13 cellular contexts compared by ENCODE assay signal in the genomic region with DNA sequence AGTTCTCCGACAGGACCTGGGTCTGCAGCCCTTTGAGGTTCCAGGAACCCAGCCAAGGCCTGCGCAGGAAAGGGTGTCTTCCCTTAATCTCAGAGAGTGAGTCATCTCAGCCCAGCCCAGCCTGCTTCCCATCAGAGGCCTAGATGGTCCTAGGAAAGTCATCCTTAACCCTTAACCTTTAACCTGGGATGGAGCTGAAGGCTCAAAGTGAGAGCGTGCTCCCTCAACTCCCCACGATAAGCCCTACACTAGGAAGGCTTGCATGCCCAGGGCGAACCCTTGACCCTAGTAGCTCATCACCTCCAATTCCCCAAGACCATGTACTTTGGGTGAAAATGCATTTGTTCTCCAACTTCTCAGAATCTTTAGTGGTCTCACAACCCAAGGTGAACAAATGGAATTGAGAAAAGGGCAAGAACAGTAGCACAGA. TPM values are rescaled to one million over a fixed set of nuclear protein-coding genes. Genes with fewer than 3 reads are reported as not detected.
DNase-seq lines count a peak whose midpoint lies in the region; ATAC-seq, FAIRE-seq and TF ChIP-seq lines count a peak whose summit lies in the region.
"Had no signal": no experiment of that assay in that cellular context is flagged by ENCODE, and none has a peak within 500 bp of the region (broad histone marks: within the 10 kb centered on the region; RNA-seq: fewer than 3 reads in every experiment).

No MANE protein-coding gene starts in this region.

- POLR2A ChIA-PET in MCF 10A (lab: Yijun Ruan, JAX) (interaction anchor here (0.6 to 1.9 kb wide), 8 partner anchors 8 to 1417 kb away, joined by 3 to 9 read pairs (median 4); partner anchors contain the start of genes TMUB2 and UBTF), PC-3 (lab: Charles Lee; ENCODE audit: unreplicated experiment) (no interaction called here)

- H3K79me2 ChIP-seq in PC-3 (ENCODE audit: low read length), result peaks cover 10% of the 10 kb centered on the region

- no peaks in the 10 kb centered on the region for H3K27me3 ChIP-seq in breast epithelium
- H3K27me3 ChIP-seq in PC-3 (ENCODE audit: low read length), result no peaks in the 10 kb centered on the region
- H3K27me3 ChIP-seq in small intestine (ENCODE audit: control insufficient read depth in 2 of 2, insufficient read depth in 2 of 2, low read length in 2 of 2), result no peaks in the 10 kb centered on the region
- no peaks in the 10 kb centered on the region for H3K27me3 ChIP-seq in BE2C
- H3K27me3 ChIP-seq: BLaER1, transverse colon had no signal

- H3K4me2 ChIP-seq in PC-3 (ENCODE audit: low read length), result peak overlapping the region; percentile 4; the same call in 1 of the 2 replicates

- peaks cover 4% of the 10 kb centered on the region for H3F3A ChIP-seq in PC-3 (ENCODE audit: low read length, unreplicated experiment)

- no TSS peak for BruUV-seq in MCF 10A (replicated peaks; lab: Mats Ljungman, UMichigan)
- no TSS peak for BruUV-seq in PC-3 (replicated peaks; lab: Mats Ljungman, UMichigan)

- intact Hi-C loops in MCF 10A (cut with micrococcal nuclease) (no loop called here), breast epithelium (cut with DNase I; ENCODE audit: low total_unique reads) (no loop called here), PC-3 (cut with micrococcal nuclease) (no loop called here)
- intact Hi-C loops in dendritic cell treated with granulocyte-macrophage colony-stimulating factor and Interleukin-4, amounts not matched to agents 40 ng/mL and 50 ng/mL, for 4 days (cut with micrococcal nuclease), result loop anchor here (10.0 kb wide), 1 partner anchor 300 kb away; the partner anchor contains the start of gene GPATCH8

- WGBS in small intestine, 3 donors, result 30 to 53% (median 40%) methylated on average over 5 of the region's 5 CpGs

- H3K4me1 ChIP-seq in breast epithelium (no peaks in the 10 kb centered on the region), PC-3 (ENCODE audit: insufficient read depth, low read length) (peaks cover 44% of the 10 kb centered on the region), small intestine (ENCODE audit: control insufficient read depth in 2 of 2, insufficient read depth in 1 of 2, low read depth in 1 of 2, low read length in 1 of 2) (no peaks in the 10 kb centered on the region), BE2C (peaks cover 3% of the 10 kb centered on the region; the same call in 1 of the 2 replicates)

- CTCF ChIA-PET in MCF 10A (lab: Yijun Ruan, JAX), result interaction anchor here (0.6 to 1.8 kb wide), 5 partner anchors 9 to 105 kb away, joined by 3 to 22 read pairs (median 4); partner anchors contain the start of gene RUNDC3A
- CTCF ChIA-PET in PC-3 (lab: Charles Lee), result no interaction called here

- no peaks in the 10 kb centered on the region for H3K27me3 Mint-ChIP-seq in MCF 10A (ENCODE audit: insufficient read depth, unreplicated experiment)
- no peaks in the 10 kb centered on the region for H3K27me3 Mint-ChIP-seq in dendritic cell treated with granulocyte-macrophage colony-stimulating factor and Interleukin-4, amounts not matched to agents 40 ng/mL and 50 ng/mL, for 4 days

- peaks cover 50% of the 10 kb centered on the region for H3K4me1 Mint-ChIP-seq in MCF 10A (ENCODE audit: insufficient read depth, unreplicated experiment)
- H3K4me1 Mint-ChIP-seq in dendritic cell treated with granulocyte-macrophage colony-stimulating factor and Interleukin-4, amounts not matched to agents 40 ng/mL and 50 ng/mL, for 4 days (ENCODE audit: low read depth), result peaks cover 73% of the 10 kb centered on the region

- H3K9me3 ChIP-seq in breast epithelium (no peaks in the 10 kb centered on the region), PC-3 (ENCODE audit: low read length) (no peaks in the 10 kb centered on the region), small intestine (ENCODE audit: control insufficient read depth, low read depth) (no peaks in the 10 kb centered on the region), BE2C (no peaks in the 10 kb centered on the region)
- H3K9me3 ChIP-seq: BLaER1, transverse colon had no signal

- no peak overlapping the region for H3K27ac Mint-ChIP-seq in MCF 10A (ENCODE audit: low read depth, unreplicated experiment)
- peak overlapping the region; percentile 71 for H3K27ac Mint-ChIP-seq in dendritic cell treated with granulocyte-macrophage colony-stimulating factor and Interleukin-4, amounts not matched to agents 40 ng/mL and 50 ng/mL, for 4 days

- peaks cover 46% of the 10 kb centered on the region for H3K36me3 Mint-ChIP-seq in MCF 10A (ENCODE audit: insufficient read depth, unreplicated experiment)
- peaks cover 46% of the 10 kb centered on the region for H3K36me3 Mint-ChIP-seq in dendritic cell treated with granulocyte-macrophage colony-stimulating factor and Interleukin-4, amounts not matched to agents 40 ng/mL and 50 ng/mL, for 4 days (ENCODE audit: low read depth)

- FAIRE-seq in small intestine (lab: Jason Lieb, UNC), result no peak

- H3K9me3 Mint-ChIP-seq in MCF 10A (ENCODE audit: unreplicated experiment), result no peaks in the 10 kb centered on the region
- no peaks in the 10 kb centered on the region for H3K9me3 Mint-ChIP-seq in dendritic cell treated with granulocyte-macrophage colony-stimulating factor and Interleukin-4, amounts not matched to agents 40 ng/mL and 50 ng/mL, for 4 days

- H3K9me2 ChIP-seq in PC-3 (replicated peaks; ENCODE audit: low read length), result no peaks in the 10 kb centered on the region

- H3K9ac ChIP-seq in PC-3 (ENCODE audit: low read length), result no peak overlapping the region
- H3K9ac ChIP-seq: BLaER1 had no signal

- no peak overlapping the region for H2AFZ ChIP-seq in PC-3 (ENCODE audit: low read length)

- H3K27ac ChIP-seq in breast epithelium (no peak overlapping the region), PC-3 (ENCODE audit: low read length) (0 out of 2 replicates have a peak overlapping the region, but pooled peaks have one; percentile 4), small intestine (ENCODE audit: low read depth in 1 of 2, low read length in 1 of 2) (no peak overlapping the region)
- H3K27ac ChIP-seq: BLaER1, transverse colon had no signal

- H3K36me3 ChIP-seq in breast epithelium (peaks cover 7% of the 10 kb centered on the region), PC-3 (ENCODE audit: low read depth, low read length) (peaks cover 23% of the 10 kb centered on the region), small intestine (ENCODE audit: control insufficient read depth in 2 of 2, insufficient read depth in 2 of 2, low read length in 2 of 2) (peaks cover 8 to 20% of the 10 kb centered on the region in 2 donors), BE2C (peaks cover 23% of the 10 kb centered on the region)

- ATAC-seq in PC-3, result peak; percentile 18
- no peak for ATAC-seq in HG03159 (IDR thresholded peaks at IDR 0.05; ENCODE audit: unreplicated experiment)
- ATAC-seq: left lobe of liver had no signal

- H4K20me1 ChIP-seq in PC-3 (ENCODE audit: low read length), result no peaks in the 10 kb centered on the region

- H3K4me3 ChIP-seq in breast epithelium (no peak overlapping the region), PC-3 (ENCODE audit: low read length) (no peak overlapping the region), small intestine (ENCODE audit: low read depth in 1 of 2, low read length in 2 of 2) (no peak overlapping the region), BE2C (ENCODE audit: low read depth, low read length) (no peak overlapping the region)
- H3K4me3 ChIP-seq: BLaER1, transverse colon had no signal

- TF ChIP-seq CTCF in MCF 10A (IDR thresholded peaks at IDR 0.05; ENCODE audit: unreplicated experiment) (no peak), breast epithelium (IDR thresholded peaks at IDR 0.05) (no peak), PC-3 (conservative IDR thresholded peaks at IDR 0.05; ENCODE audit: low read depth, low read length) (no peak), BE2C (IDR thresholded peaks at IDR 0.05; ENCODE audit: low read depth, low read length) (no peak)

- no peak for TF ChIP-seq POLR2A in breast epithelium (IDR thresholded peaks at IDR 0.05)

- peak; percentile 83 for DNase-seq in MCF 10A (ENCODE audit: unreplicated experiment)
- DNase-seq in breast epithelium (ENCODE audit: low spot score in 2 of 2), result no peak
- DNase-seq in PC-3, result peak; percentile 77
- peak; percentile 56 for DNase-seq in small intestine
- DNase-seq in BE2C, result no peak
- no peak for DNase-seq in NCI-H146 (lab: John Stamatoyannopoulos, UW)
- DNase-seq: activated CD4-positive, alpha-beta T cell treated with anti-CD3 and anti-CD28 coated beads, Interleukin-2, amount 50 U/mL, for 4 hours; transverse colon had no signal

- H3K4me3 Mint-ChIP-seq in MCF 10A (ENCODE audit: unreplicated experiment), result no peak overlapping the region
- H3K4me3 Mint-ChIP-seq in dendritic cell treated with granulocyte-macrophage colony-stimulating factor and Interleukin-4, amounts not matched to agents 40 ng/mL and 50 ng/mL, for 4 days, result no peak overlapping the region

RNA-seq across cellular contexts. Expression of gene ATXN7L3, which starts 4.8 kb away (rescaled TPM):
- 65.7 and 74.8 TPM in 2 replicates for total RNA-seq in MCF 10A (2022)
- total RNA-seq in breast epithelium, result 10 to 100 TPM; 34.7 to 45.8 (median 38.3) TPM
- total RNA-seq in PC-3 (2014; rRNA removed), result 73.9 and 78.3 TPM in 2 replicates
- polyA plus RNA-seq in small intestine, result 10 to 100 TPM; 40.3 to 44.1 (median 43.2) TPM
- 151 TPM for polyA plus RNA-seq in BE2C (2012; ENCODE audit: insufficient read depth, insufficient read length, low read depth)

RNA-seq across cellular contexts. Expression of gene UBTF, which starts 15.0 kb away (rescaled TPM):
- total RNA-seq in MCF 10A (2022) (71.4 and 79.7 TPM in 2 replicates), breast epithelium (10 to 100 TPM; 50.1 to 65.1 (median 60.6) TPM), PC-3 (2014; rRNA removed) (139 and 183 TPM in 2 replicates)
- polyA plus RNA-seq in small intestine, result 10 to 100 TPM; 32.7 to 39.0 (median 37.3) TPM
- 106 TPM for polyA plus RNA-seq in BE2C (2012; ENCODE audit: insufficient read depth, insufficient read length, low read depth)

RNA-seq across cellular contexts. Expression of gene TMUB2, which starts 17.7 kb away (rescaled TPM):
- 26.5 and 37.7 TPM in 2 replicates for total RNA-seq in MCF 10A (2022)
- total RNA-seq in breast epithelium, result 10 to 100 TPM; 36.0 to 52.0 (median 40.6) TPM
- 38.3 and 43.4 TPM in 2 replicates for total RNA-seq in PC-3 (2014; rRNA removed)
- 10 to 100 TPM; 28.7 to 34.9 (median 29.7) TPM for polyA plus RNA-seq in small intestine
- 64.2 TPM for polyA plus RNA-seq in BE2C (2012; ENCODE audit: insufficient read depth, insufficient read length, low read depth)

RNA-seq across cellular contexts. Expression of gene ASB16, which starts 34.0 kb away (rescaled TPM):
- total RNA-seq in MCF 10A (2022), result not detected in 2 replicates
- total RNA-seq in breast epithelium, result under 1 TPM in 2 of 3 donors, not detected in 1; 0.29 to 0.33 TPM
- total RNA-seq in PC-3 (2014; rRNA removed), result 0.35 and 0.51 TPM in 2 replicates
- under 1 TPM in 1 of 3 donors, not detected in 2; 0.15 TPM for polyA plus RNA-seq in small intestine
- polyA plus RNA-seq in BE2C (2012; ENCODE audit: insufficient read depth, insufficient read length, low read depth), result 2.3 TPM
- total RNA-seq: left lobe of liver, SK-MEL-5 had no signal

Comparison
In these comparisons a context has a peak if more than half of its experiments do, and no peak if none do; other contexts are left out.
1. DNase-seq: peak in MCF 10A (single experiment), PC-3 (single experiment) and small intestine (single experiment); none in breast epithelium (0 of 2), BE2C (single experiment) and NCI-H146 (single experiment).